ENCODE assay signal across 16 cellular contexts in genomic region chr1:202397256-202397655, GRCh38. TPM values are rescaled to one million over a fixed set of nuclear protein-coding genes. Genes with fewer than 3 reads are reported as not detected.
DNase-seq lines count a peak whose midpoint lies in the region; ATAC-seq, FAIRE-seq and TF ChIP-seq lines count a peak whose summit lies in the region.
"Had no signal": no experiment of that assay in that cellular context is flagged by ENCODE, and none has a peak within 500 bp of the region (broad histone marks: within the 10 kb centered on the region; RNA-seq: fewer than 3 reads in every experiment).

No MANE protein-coding gene starts in this region.

- H3K4me1 ChIP-seq in endothelial cell of umbilical vein (ENCODE audit: control insufficient read depth, extremely low read depth, insufficient read depth, low read length), result no peaks in the 10 kb centered on the region
- peaks cover 56 to 67% of the 10 kb centered on the region in 2 donors for H3K4me1 ChIP-seq in gastrocnemius medialis

- no peak overlapping the region for H3K4me3 Mint-ChIP-seq in WTC11
- H3K4me3 Mint-ChIP-seq: CD4-positive, alpha-beta memory T cell; GM23338 had no signal

- H3K4me1 Mint-ChIP-seq in WTC11, result peaks cover 18% of the 10 kb centered on the region

- H3K27me3 ChIP-seq in MG63 (no peaks in the 10 kb centered on the region), endothelial cell of umbilical vein (ENCODE audit: control insufficient read depth in 2 of 2, insufficient read depth in 2 of 2, low read length in 2 of 2) (no peaks in the 10 kb centered on the region), gastrocnemius medialis (no peaks in the 10 kb centered on the region)
- H3K27me3 ChIP-seq: BE2C had no signal

- no peaks in the 10 kb centered on the region for H3K36me3 Mint-ChIP-seq in WTC11
- H3K36me3 Mint-ChIP-seq: CD4-positive, alpha-beta memory T cell had no signal

- no peak overlapping the region for H3K27ac ChIP-seq in endothelial cell of umbilical vein (ENCODE audit: insufficient read depth, low read depth, low read length)
- peak overlapping the region; percentile 21 to 77 (median 68) for H3K27ac ChIP-seq in gastrocnemius medialis
- H3K27ac ChIP-seq: C4-2B had no signal

- dilution Hi-C loops in endothelial cell of umbilical vein (cut with MboI; ENCODE audit: extremely low pct_ligation_motif_present, low sequenced_read_pairs), result no loop called here

- no peaks in the 10 kb centered on the region for H3K27me3 Mint-ChIP-seq in WTC11 (ENCODE audit: low read depth)
- H3K27me3 Mint-ChIP-seq: CD4-positive, alpha-beta memory T cell had no signal

- no peaks in the 10 kb centered on the region for H3K9me1 ChIP-seq in endothelial cell of umbilical vein (replicated peaks; ENCODE audit: control insufficient read depth, extremely low read depth, insufficient read depth, low read length)

- intact Hi-C loops in endothelial cell of umbilical vein (cut with micrococcal nuclease) (no loop called here), gastrocnemius medialis (cut with DNase I; ENCODE audit: low total_unique reads) (no loop called here)

- H3K9ac ChIP-seq in endothelial cell of umbilical vein (replicated peaks; ENCODE audit: extremely low read depth, insufficient read depth, low read length), result no peak overlapping the region

- no peaks in the 10 kb centered on the region for H3K79me2 ChIP-seq in endothelial cell of umbilical vein (ENCODE audit: control insufficient read depth, insufficient read depth, low read length)

- TF ChIP-seq POLR2A in endothelial cell of umbilical vein (IDR thresholded peaks at IDR 0.05; ENCODE audit: low read depth, low read length), result no peak
- TF ChIP-seq POLR2A in gastrocnemius medialis (IDR thresholded peaks at IDR 0.05), result no peak

- CTCF ChIA-PET in endothelial cell of umbilical vein (lab: Charles Lee), result interaction anchor here (1.5 kb wide), 1 partner anchor 56 kb away, joined by 4 read pairs; the partner anchor contains the start of gene UBE2T
- CTCF ChIA-PET in WTC11 (lab: Charles Lee), result no interaction called here

- no peaks in the 10 kb centered on the region for H3K9me3 ChIP-seq in MG63
- no peaks in the 10 kb centered on the region for H3K9me3 ChIP-seq in endothelial cell of umbilical vein (replicated peaks; ENCODE audit: control insufficient read depth, insufficient read depth, low read length)
- no peaks in the 10 kb centered on the region for H3K9me3 ChIP-seq in gastrocnemius medialis
- H3K9me3 ChIP-seq: BE2C had no signal

- POLR2A ChIA-PET in endothelial cell of umbilical vein (lab: Charles Lee) (no interaction called here), WTC11 (lab: Charles Lee) (no interaction called here)

- no peak overlapping the region for H3K27ac Mint-ChIP-seq in WTC11
- H3K27ac Mint-ChIP-seq: CD4-positive, alpha-beta memory T cell; GM23338 had no signal

- no peak overlapping the region for H3K4me2 ChIP-seq in endothelial cell of umbilical vein (ENCODE audit: insufficient read depth, low read length)
- H3K4me2 ChIP-seq: GM23338 had no signal

- in situ Hi-C loops in gastrocnemius medialis (cut with MboI; ENCODE audit: low sequenced_read_pairs in 4 of 4), result no loop called here

- H3K36me3 ChIP-seq in MG63, result no peaks in the 10 kb centered on the region
- H3K36me3 ChIP-seq in endothelial cell of umbilical vein (ENCODE audit: control insufficient read depth in 2 of 2, extremely low read depth in 1 of 2, insufficient read depth in 2 of 2, low read length in 2 of 2), result no peaks in the 10 kb centered on the region
- H3K36me3 ChIP-seq in gastrocnemius medialis, result no peaks in the 10 kb centered on the region
- H3K36me3 ChIP-seq: BE2C had no signal

- no peak for FAIRE-seq in endothelial cell of umbilical vein (lab: Jason Lieb, UNC)
- FAIRE-seq: A204.1, G401.6, GM12891 had no signal

- DNase-seq in MG63 (peak; percentile 27), astrocyte of the hippocampus (ENCODE audit: low read depth, low spot score) (peak; percentile 15), endothelial cell of umbilical vein (ENCODE audit: low read depth, low spot score) (peak; percentile 2), gastrocnemius medialis (no peak), WTC11 (ENCODE audit: low spot score) (no peak)
- DNase-seq in stimulated activated naive CD8-positive, alpha-beta T cell treated with anti-CD3 and anti-CD28 coated beads, Interleukin-15, Interleukin-2, amounts not matched to agents 100 U/mL and 50 U/mL, for 24 hours, result no peak
- DNase-seq: BE2C; CD4-positive, alpha-beta memory T cell; DMS79; H7 had no signal

- no TSS peak for BruUV-seq in endothelial cell of umbilical vein (replicated peaks; lab: Mats Ljungman, UMichigan)

- H3K4me3 ChIP-seq in MG63 (no peak overlapping the region), endothelial cell of umbilical vein (replicated peaks in 1 of 3; ENCODE audit: insufficient read depth in 1 of 3, low read depth in 1 of 3, low read length in 3 of 3) (no peak overlapping the region), gastrocnemius medialis (no peak overlapping the region)
- H3K4me3 ChIP-seq: GM23338 had no signal

- no peak overlapping the region for H2AFZ ChIP-seq in endothelial cell of umbilical vein (ENCODE audit: low read depth, low read length)
- H2AFZ ChIP-seq: GM23338 had no signal

- TF ChIP-seq CTCF in endothelial cell of umbilical vein (IDR thresholded peaks at IDR 0.05; ENCODE audit: extremely low read depth in 1 of 2, insufficient read depth in 1 of 2, low read depth in 1 of 2, low read length in 2 of 2) (no peak), gastrocnemius medialis (IDR thresholded peaks at IDR 0.05 in 4 of 5, conservative IDR thresholded peaks at IDR 0.05 in 1 of 5) (no peak), WTC11 (IDR thresholded peaks at IDR 0.05) (no peak)

- H4K20me1 ChIP-seq in endothelial cell of umbilical vein (replicated peaks; ENCODE audit: control insufficient read depth, extremely low read depth, insufficient read depth, low read length), result no peaks in the 10 kb centered on the region

- ATAC-seq in gastrocnemius medialis, result no peak
- ATAC-seq in WTC11, result no peak
- ATAC-seq in stimulated activated naive CD8-positive, alpha-beta T cell treated with anti-CD3 and anti-CD28 coated beads, Interleukin-15, Interleukin-2, amounts not matched to agents 100 U/mL and 50 U/mL, for 24 hours, result no peak
- no peak for ATAC-seq in HG03432 (IDR thresholded peaks at IDR 0.05; ENCODE audit: unreplicated experiment)
- ATAC-seq: GM23338 had no signal

- H3K9me3 Mint-ChIP-seq in WTC11, result no peaks in the 10 kb centered on the region
- H3K9me3 Mint-ChIP-seq: CD4-positive, alpha-beta memory T cell; GM23338 had no signal

TF ChIP-seq in endothelial cell of umbilical vein, 7 proteins besides CTCF, POLR2A, EP300 and RAD21 (continues in another document):
- TF ChIP-seq MAX (IDR thresholded peaks at IDR 0.05; ENCODE audit: insufficient read depth, insufficient read length), result no peak
- no peak for TF ChIP-seq EZH2 (IDR thresholded peaks at IDR 0.05; ENCODE audit: borderline replicate concordance, low read depth, low read length, severe bottlenecking)
- TF ChIP-seq POLR2AphosphoS5 (IDR thresholded peaks at IDR 0.05; ENCODE audit: insufficient read depth, low read depth, low read length), result no peak
- no peak for TF ChIP-seq GATA2 (IDR thresholded peaks at IDR 0.05; ENCODE audit: insufficient read depth, insufficient read length, low read depth, low read length)
- TF ChIP-seq JUN (IDR thresholded peaks at IDR 0.05; ENCODE audit: borderline replicate concordance, insufficient read depth, insufficient read length, low read depth), result no peak

TF ChIP-seq in WTC11, 78 proteins besides CTCF, POLR2A, EP300 and RAD21:
- TF ChIP-seq ZNF317 (CRISPR knock-in tag; IDR thresholded peaks at IDR 0.05; ENCODE audit: borderline replicate concordance, low read depth), result no peak
TF ChIP-seq in WTC11: peak in this region for 0.

RNA-seq across cellular contexts. Expression of gene PPP1R12B, which starts 48.8 kb away (rescaled TPM):
- total RNA-seq in MG63 (2014; rRNA removed; shearing (Covaris generic); ENCODE audit: low replicate concordance), result 15.4 and 20.3 TPM in 2 replicates
- total RNA-seq in endothelial cell of umbilical vein (11.5 and 11.6 TPM in 2 replicates), gastrocnemius medialis (100 to 1,000 TPM; 127 to 207 (median 139) TPM), WTC11 (2021) (19.2 to 22.6 TPM (median 19.8 TPM) in 3 replicates)
- polyA plus RNA-seq in endothelial cell of umbilical vein, result 8.4 and 9.0 TPM in 2 replicates
- 2.8 and 5.0 TPM in 2 replicates for polyA plus RNA-seq in endothelial cell of umbilical vein (2011; cell fraction: cytosol; rRNA removed)
- 30.8 and 33.9 TPM in 2 replicates for polyA plus RNA-seq in endothelial cell of umbilical vein (2011; cell fraction: nucleus; rRNA removed)
- polyA plus RNA-seq in endothelial cell of umbilical vein (2012), result 1.6 and 2.7 TPM in 2 replicates
- 66.2 and 89.1 TPM in 2 replicates for polyA minus RNA-seq in endothelial cell of umbilical vein
- 20.6 TPM for polyA minus RNA-seq in endothelial cell of umbilical vein (2011; cell fraction: cytosol; rRNA and poly(A)+ RNA removed)
- 107 and 125 TPM in 2 replicates for polyA minus RNA-seq in endothelial cell of umbilical vein (2011; cell fraction: nucleus; rRNA and poly(A)+ RNA removed)

RNA-seq across cellular contexts. Expression of gene UBE2T, which starts 55.5 kb away (rescaled TPM):
- 83.6 and 111 TPM in 2 replicates for total RNA-seq in MG63 (2014; rRNA removed; shearing (Covaris generic); ENCODE audit: low replicate concordance)
- total RNA-seq in endothelial cell of umbilical vein, result 45.9 and 47.1 TPM in 2 replicates
- polyA plus RNA-seq in endothelial cell of umbilical vein, result 87.8 and 89.0 TPM in 2 replicates
- 96.5 and 103 TPM in 2 replicates for polyA plus RNA-seq in endothelial cell of umbilical vein (2011; cell fraction: cytosol; rRNA removed)
- polyA plus RNA-seq in endothelial cell of umbilical vein (2011; cell fraction: nucleus; rRNA removed), result 51.1 and 63.7 TPM in 2 replicates
- 36.4 and 68.8 TPM in 2 replicates for polyA plus RNA-seq in endothelial cell of umbilical vein (2012)
- polyA minus RNA-seq in endothelial cell of umbilical vein, result 50.6 and 55.5 TPM in 2 replicates
- polyA minus RNA-seq in endothelial cell of umbilical vein (2011; cell fraction: cytosol; rRNA and poly(A)+ RNA removed), result 57.5 TPM
- polyA minus RNA-seq in endothelial cell of umbilical vein (2011; cell fraction: nucleus; rRNA and poly(A)+ RNA removed), result 13.0 and 21.8 TPM in 2 replicates
- 10 to 100 TPM in 2 of 4 donors, 1 to 10 TPM in 2; 6.7 to 15.0 (median 10.1) TPM for total RNA-seq in gastrocnemius medialis
- total RNA-seq in WTC11 (2021), result 43.9 to 51.6 TPM (median 49.8 TPM) in 3 replicates

Comparison
In these comparisons a context has a peak if more than half of its experiments do, and no peak if none do; other contexts are left out.
1. DNase-seq: peak in MG63 (single experiment), astrocyte of the hippocampus (single experiment) and endothelial cell of umbilical vein (single experiment); none in gastrocnemius medialis (0 of 2), WTC11 (single experiment) and stimulated activated naive CD8-positive, alpha-beta T cell treated with anti-CD3 and anti-CD28 coated beads, Interleukin-15, Interleukin-2, amounts not matched to agents 100 U/mL and 50 U/mL, for 24 hours (single experiment).